9 cellular contexts compared by ENCODE assay signal in genomic region chr18:79396431-79397287, GRCh38. TPM values are rescaled to one million over a fixed set of nuclear protein-coding genes. Genes with fewer than 3 reads are reported as not detected.
DNase-seq lines count a peak whose midpoint lies in the region; ATAC-seq and TF ChIP-seq lines count a peak whose summit lies in the region.
"Had no signal": no experiment of that assay in that cellular context is flagged by ENCODE, and none has a peak within 500 bp of the region (broad histone marks: within the 10 kb centered on the region; RNA-seq: fewer than 3 reads in every experiment).

No MANE protein-coding gene starts in this region.

- peaks cover 6% of the 10 kb centered on the region for H3K27me3 Mint-ChIP-seq in activated T-helper 1 cell treated with anti-CD3 and anti-CD28 coated beads, Interleukin-12 subunit alpha, Interleukin-12 subunit beta, Interleukin-2, Interleukin-4 antibody, amounts not matched to agents 30 ng/mL and 10 ng/mL and 1 ng/mL, durations not matched to agents 14 hours and 24 hours and 36 hours (ENCODE audit: insufficient read depth)

- peaks cover 0 to 60% (median 34%) of the 10 kb centered on the region in 12 donors for H3K4me1 ChIP-seq in heart left ventricle
- H3K4me1 ChIP-seq in gastrocnemius medialis: peaks cover 26 to 40% of the 10 kb centered on the region in 2 donors

- H3K36me3 Mint-ChIP-seq in activated T-helper 1 cell treated with anti-CD3 and anti-CD28 coated beads, Interleukin-12 subunit alpha, Interleukin-12 subunit beta, Interleukin-2, Interleukin-4 antibody, amounts not matched to agents 30 ng/mL and 10 ng/mL and 1 ng/mL, durations not matched to agents 14 hours and 24 hours and 36 hours (ENCODE audit: low read depth): peaks cover 16% of the 10 kb centered on the region

- TF ChIP-seq CTCF in LNCAP (IDR thresholded peaks at IDR 0.05): peak; percentile 48
- TF ChIP-seq CTCF in heart left ventricle (IDR thresholded peaks at IDR 0.05): peak in 8 of 12 donors; percentile 10 to 52 (median 24)
- peak in 3 of 5 experiments; percentile 10 to 42 (median 38) for TF ChIP-seq CTCF in gastrocnemius medialis (IDR thresholded peaks at IDR 0.05 in 4 of 5, conservative IDR thresholded peaks at IDR 0.05 in 1 of 5)

- 11 to 65% (median 19%) methylated on average over 12 to 69 of the region's 69 CpGs for WGBS in heart left ventricle, 4 donors

- peak overlapping the region; percentile 48 to 88 (median 69) for H3K4me3 ChIP-seq in heart left ventricle
- peak overlapping the region; percentile 60 to 70 (median 63) for H3K4me3 ChIP-seq in gastrocnemius medialis
- H3K4me3 ChIP-seq: body of pancreas had no signal

- H3K4me3 Mint-ChIP-seq in activated T-helper 1 cell treated with anti-CD3 and anti-CD28 coated beads, Interleukin-12 subunit alpha, Interleukin-12 subunit beta, Interleukin-2, Interleukin-4 antibody, amounts not matched to agents 30 ng/mL and 10 ng/mL and 1 ng/mL, durations not matched to agents 14 hours and 24 hours and 36 hours: peak overlapping the region; percentile 85

- peaks cover 32% of the 10 kb centered on the region for H3K4me1 Mint-ChIP-seq in activated T-helper 1 cell treated with anti-CD3 and anti-CD28 coated beads, Interleukin-12 subunit alpha, Interleukin-12 subunit beta, Interleukin-2, Interleukin-4 antibody, amounts not matched to agents 30 ng/mL and 10 ng/mL and 1 ng/mL, durations not matched to agents 14 hours and 24 hours and 36 hours (ENCODE audit: low read depth)

- H3K27ac Mint-ChIP-seq in activated T-helper 1 cell treated with anti-CD3 and anti-CD28 coated beads, Interleukin-12 subunit alpha, Interleukin-12 subunit beta, Interleukin-2, Interleukin-4 antibody, amounts not matched to agents 30 ng/mL and 10 ng/mL and 1 ng/mL, durations not matched to agents 14 hours and 24 hours and 36 hours: peak overlapping the region; percentile 55

- peak in 2 of 4 donors; percentile 3 to 15 for ATAC-seq in heart left ventricle
- peak in 1 of 2 donors; percentile 8 for ATAC-seq in gastrocnemius medialis

- intact Hi-C loops in activated T-helper 1 cell treated with anti-CD3 and anti-CD28 coated beads, Interleukin-12 subunit alpha, Interleukin-12 subunit beta, Interleukin-2, Interleukin-4 antibody, amounts not matched to agents 30 ng/mL and 10 ng/mL and 1 ng/mL, durations not matched to agents 14 hours and 24 hours and 36 hours (cut with micrococcal nuclease): loop anchor here (5.0 to 10.0 kb wide), 2 partner anchors 41 to 558 kb away; partner anchors contain the start of gene SLC66A2
- intact Hi-C loops in heart left ventricle (cut with DNase I) (loop anchor here in 8 of 10 donors (5.0 to 10.0 kb wide), 5 partner anchors 61 to 638 kb away; partner anchors contain the start of gene RBFA (in 1 of the 8)), gastrocnemius medialis (cut with DNase I; ENCODE audit: low total_unique reads) (loop anchor here (5.0 kb wide), 1 partner anchor 131 kb away; no protein-coding TSS in a partner anchor)

- H3K27me3 ChIP-seq in heart left ventricle: peaks cover 0 to 27% (median 0%) of the 10 kb centered on the region in 9 donors
- H3K27me3 ChIP-seq in gastrocnemius medialis: no peaks in the 10 kb centered on the region

- TF ChIP-seq POLR2A in heart left ventricle (IDR thresholded peaks at IDR 0.05) (no peak), gastrocnemius medialis (IDR thresholded peaks at IDR 0.05) (no peak)

- H3K36me3 ChIP-seq in heart left ventricle (no peaks in the 10 kb centered on the region), gastrocnemius medialis (no peaks in the 10 kb centered on the region)

- DNase-seq in NCI-H146 (lab: John Stamatoyannopoulos, UW) (peak; percentile 53), NCI-H146 treated with DMSO at 0.1 percent for 48 hours (lab: John Stamatoyannopoulos, UW; ENCODE audit: unreplicated experiment) (no peak), heart left ventricle (peak; percentile 65 to 85 (median 76)), gastrocnemius medialis (peak in 1 of 2 donors; percentile 57), ureter (ENCODE audit: low spot score) (no peak), NCI-H82 (lab: John Stamatoyannopoulos, UW) (no peak)
- peak; percentile 54 for DNase-seq in activated T-helper 1 cell treated with anti-CD3 and anti-CD28 coated beads, Interleukin-12 subunit alpha, Interleukin-12 subunit beta, Interleukin-2, Interleukin-4 antibody, amounts not matched to agents 30 ng/mL and 10 ng/mL and 1 ng/mL, durations not matched to agents 14 hours and 24 hours and 36 hours (ENCODE audit: low spot score)

- H3K9me3 Mint-ChIP-seq in activated T-helper 1 cell treated with anti-CD3 and anti-CD28 coated beads, Interleukin-12 subunit alpha, Interleukin-12 subunit beta, Interleukin-2, Interleukin-4 antibody, amounts not matched to agents 30 ng/mL and 10 ng/mL and 1 ng/mL, durations not matched to agents 14 hours and 24 hours and 36 hours: no peaks in the 10 kb centered on the region

- H3K27ac ChIP-seq in heart left ventricle: peak overlapping the region; percentile 82 to 97 (median 90)
- H3K27ac ChIP-seq in gastrocnemius medialis: peak overlapping the region; percentile 84 to 95 (median 89)

- in situ Hi-C loops in gastrocnemius medialis (cut with MboI; ENCODE audit: low sequenced_read_pairs in 4 of 4): no loop called here

- H3K9me3 ChIP-seq in heart left ventricle: no peaks in the 10 kb centered on the region
- no peaks in the 10 kb centered on the region for H3K9me3 ChIP-seq in gastrocnemius medialis
- H3K9me3 ChIP-seq: body of pancreas had no signal

RNA-seq across cellular contexts. Expression of gene NFATC1, which starts 0.9 kb away (rescaled TPM):
- total RNA-seq in activated T-helper 1 cell treated with anti-CD3 and anti-CD28 coated beads, Interleukin-12 subunit alpha, Interleukin-12 subunit beta, Interleukin-2, Interleukin-4 antibody, amounts not matched to agents 30 ng/mL and 10 ng/mL and 1 ng/mL, durations not matched to agents 14 hours and 24 hours and 36 hours: 102 and 103 TPM in 2 replicates
- 10 to 100 TPM; 11.1 to 26.7 (median 15.7) TPM for total RNA-seq in heart left ventricle
- 10 to 100 TPM in 1 of 2 donors, 1 to 10 TPM in 1; 6.5 to 10.5 TPM for polyA plus RNA-seq in heart left ventricle
- total RNA-seq in gastrocnemius medialis: 10 to 100 TPM in 3 of 4 donors, 1 to 10 TPM in 1; 7.1 to 74.7 (median 28.4) TPM
- 13.8 TPM for total RNA-seq in ureter

Comparison
In these comparisons a context has a peak if more than half of its experiments do, and no peak if none do; other contexts are left out.
1. DNase-seq: peak in NCI-H146 (single experiment), activated T-helper 1 cell treated with anti-CD3 and anti-CD28 coated beads, Interleukin-12 subunit alpha, Interleukin-12 subunit beta, Interleukin-2, Interleukin-4 antibody, amounts not matched to agents 30 ng/mL and 10 ng/mL and 1 ng/mL, durations not matched to agents 14 hours and 24 hours and 36 hours (single experiment) and heart left ventricle (5 of 5); none in NCI-H146 treated with DMSO at 0.1 percent for 48 hours (single experiment), ureter (single experiment) and NCI-H82 (single experiment).
2. Peak in every context shown above with its lines, with median percentiles within 50 percentile points of each other: CTCF ChIP-seq.